1 cellular context compared by ENCODE assay signal in the genomic region with DNA sequence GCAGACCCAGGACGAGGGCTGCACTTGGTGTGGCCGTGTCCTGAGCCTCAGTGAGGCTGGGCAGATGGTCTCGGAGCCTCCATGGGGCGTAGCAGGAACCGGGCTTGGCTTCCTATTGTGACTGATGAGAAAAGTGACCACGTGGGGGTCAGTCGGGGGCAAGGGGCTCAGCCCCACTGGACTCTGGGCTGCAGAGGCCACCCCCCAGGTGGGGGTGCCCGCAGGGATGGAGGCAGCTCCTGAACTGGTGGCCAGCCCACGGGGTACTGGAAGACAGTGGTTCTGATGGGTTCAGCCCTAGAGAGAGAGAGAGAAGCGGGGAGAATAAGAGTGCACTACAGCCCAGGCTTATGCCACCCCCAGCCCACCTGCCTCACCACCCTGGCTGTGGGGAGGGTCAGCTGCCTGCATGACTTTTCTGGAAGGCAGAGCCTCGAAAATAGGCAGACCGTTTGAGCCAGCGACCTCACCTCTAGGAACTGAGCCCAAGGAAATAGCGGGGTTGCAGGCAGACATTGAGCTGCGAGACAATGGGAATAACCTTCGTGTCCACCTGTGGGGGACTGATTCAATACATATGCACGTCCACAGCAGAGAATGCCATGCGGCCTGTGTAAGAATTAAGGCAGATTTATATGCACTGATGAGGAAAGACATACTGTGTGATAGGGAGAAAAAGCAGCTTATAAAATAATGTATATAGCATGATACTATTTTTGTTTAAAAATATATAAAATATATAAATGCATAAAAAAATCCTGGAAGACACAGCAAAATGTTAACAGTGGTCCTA.
TF ChIP-seq lines count a peak whose summit lies in the region.

No MANE protein-coding gene starts in this region.

TF ChIP-seq in HEK293, 187 proteins besides CTCF, POLR2A, EP300 and RAD21:
- peak; percentile 73; the same call in 1 of the 2 replicates for TF ChIP-seq MZF1 (tag by site-specific recombination; IDR thresholded peaks at IDR 0.05; ENCODE audit: borderline replicate concordance)
- 0 out of 2 replicates have a peak, but pooled peaks have one; percentile 26 for TF ChIP-seq GLIS2 (tag by site-specific recombination; IDR thresholded peaks at IDR 0.05)
- TF ChIP-seq ZNF654 (tag by site-specific recombination; IDR thresholded peaks at IDR 0.05; ENCODE audit: low read depth) = no peak
TF ChIP-seq in HEK293: peak in this region for 2.
